In the genomic region with DNA sequence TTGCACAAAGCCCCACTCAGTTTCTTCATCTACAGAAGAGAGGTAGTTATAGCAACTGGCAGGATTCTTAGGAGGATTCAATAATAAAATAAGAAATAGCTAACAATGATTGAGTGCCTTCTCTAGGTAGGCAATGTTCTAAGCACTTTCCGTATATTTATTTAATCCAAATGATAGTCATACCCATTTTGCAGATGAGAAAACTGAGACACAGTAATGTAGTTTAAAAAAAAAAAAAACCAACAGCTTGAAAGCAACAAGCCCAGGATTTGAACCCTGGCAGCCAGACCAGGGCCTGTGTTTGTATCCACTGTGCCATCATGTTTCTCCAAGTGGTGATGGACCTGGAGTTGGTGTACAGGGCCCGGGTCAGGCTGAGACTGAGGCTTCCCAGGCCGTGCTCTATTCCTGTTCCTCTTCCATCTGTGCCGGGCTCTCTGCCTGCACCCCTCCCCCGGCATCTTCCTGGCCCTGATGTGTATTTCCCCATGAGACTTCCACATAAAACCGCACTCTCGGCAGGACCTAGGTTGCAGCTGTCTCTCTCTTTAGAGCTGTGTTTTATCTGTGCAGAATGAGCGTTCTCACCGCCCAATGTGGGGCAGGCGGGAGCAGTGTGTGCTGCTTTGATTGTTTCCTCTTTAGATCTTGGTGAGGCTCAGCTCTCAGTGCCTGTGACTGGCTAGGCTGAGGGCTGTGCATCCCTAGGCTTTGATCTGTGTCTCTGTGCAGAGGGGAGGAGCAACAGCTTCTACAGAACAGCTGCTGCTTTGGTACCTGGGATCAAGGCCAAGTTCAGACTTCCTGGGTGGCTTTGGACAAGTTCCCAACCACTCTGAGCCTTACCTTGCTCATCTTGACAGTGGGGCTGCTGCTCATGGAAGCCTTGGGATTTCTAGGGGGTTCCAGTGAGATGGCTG, we compare ENCODE assay signal across 8 cellular contexts. TPM values are rescaled to one million over a fixed set of nuclear protein-coding genes. Genes with fewer than 3 reads are reported as not detected.
DNase-seq lines count a peak whose midpoint lies in the region; ATAC-seq and TF ChIP-seq lines count a peak whose summit lies in the region.

No MANE protein-coding gene starts in this region.

- H3K4me3 ChIP-seq in body of pancreas = no peak overlapping the region

- intact Hi-C loops in body of pancreas (cut with DNase I) = no loop called here
- intact Hi-C loops in posterior vena cava (cut with DNase I) = no loop called here

- ATAC-seq in body of pancreas = peak; percentile 12
- ATAC-seq in HG02798 (IDR thresholded peaks at IDR 0.05; ENCODE audit: poor library complexity, unreplicated experiment) = no peak

- no peaks in the 10 kb centered on the region for H3K36me3 Mint-ChIP-seq in activated naive CD8-positive, alpha-beta T cell
- no peaks in the 10 kb centered on the region for H3K36me3 Mint-ChIP-seq in activated naive CD8-positive, alpha-beta T cell treated with anti-CD3 and anti-CD28 coated beads for 36 hours

- H3K27ac ChIP-seq in body of pancreas = no peak overlapping the region

- DNase-seq in activated naive CD8-positive, alpha-beta T cell treated with anti-CD3 and anti-CD28 coated beads for 36 hours = no peak
- peak; percentile 93 for DNase-seq in NCI-H2171 treated with DMSO at 0.1 percent for 48 hours (lab: John Stamatoyannopoulos, UW)
- peak in 2 of 4 donors; percentile 28 to 65 for DNase-seq in body of pancreas
- peak; percentile 82 for DNase-seq in posterior vena cava (ENCODE audit: low spot score)
- no peak for DNase-seq in D341Med (ENCODE audit: low spot score)
- no peak for DNase-seq in SK-N-DZ (ENCODE audit: low spot score)

- WGBS in body of pancreas, 2 donors = 43 to 55% methylated on average over 10 of the region's 10 CpGs

- H3K36me3 ChIP-seq in body of pancreas (replicated peaks in 1 of 2; ENCODE audit: insufficient read depth in 1 of 2, low read depth in 2 of 2) = no peaks in the 10 kb centered on the region

- peaks cover 34% of the 10 kb centered on the region for H3K4me1 Mint-ChIP-seq in activated naive CD8-positive, alpha-beta T cell (ENCODE audit: low read depth)
- H3K4me1 Mint-ChIP-seq in activated naive CD8-positive, alpha-beta T cell treated with anti-CD3 and anti-CD28 coated beads for 36 hours = peaks cover 26% of the 10 kb centered on the region

- no peak for TF ChIP-seq CTCF in body of pancreas (IDR thresholded peaks at IDR 0.05)

- no peaks in the 10 kb centered on the region for H3K27me3 ChIP-seq in body of pancreas

- no peak overlapping the region for H3K27ac Mint-ChIP-seq in activated naive CD8-positive, alpha-beta T cell
- H3K27ac Mint-ChIP-seq in activated naive CD8-positive, alpha-beta T cell treated with anti-CD3 and anti-CD28 coated beads for 36 hours = no peak overlapping the region

- no peak for TF ChIP-seq POLR2A in body of pancreas (IDR thresholded peaks at IDR 0.05)

- peak overlapping the region; percentile 21 for H3K4me3 Mint-ChIP-seq in activated naive CD8-positive, alpha-beta T cell
- no peak overlapping the region for H3K4me3 Mint-ChIP-seq in activated naive CD8-positive, alpha-beta T cell treated with anti-CD3 and anti-CD28 coated beads for 36 hours

- H3K9me3 Mint-ChIP-seq in activated naive CD8-positive, alpha-beta T cell (ENCODE audit: low read depth) = no peaks in the 10 kb centered on the region
- H3K9me3 Mint-ChIP-seq in activated naive CD8-positive, alpha-beta T cell treated with anti-CD3 and anti-CD28 coated beads for 36 hours = no peaks in the 10 kb centered on the region

- no peaks in the 10 kb centered on the region for H3K9me3 ChIP-seq in body of pancreas

- peaks cover 8% of the 10 kb centered on the region for H3K4me1 ChIP-seq in body of pancreas

- peaks cover 2% of the 10 kb centered on the region for H3K27me3 Mint-ChIP-seq in activated naive CD8-positive, alpha-beta T cell
- H3K27me3 Mint-ChIP-seq in activated naive CD8-positive, alpha-beta T cell treated with anti-CD3 and anti-CD28 coated beads for 36 hours = peaks cover 32% of the 10 kb centered on the region

RNA-seq across cellular contexts. Expression of a gene that starts 49.5 kb away (rescaled TPM):
- under 1 TPM; 0.45 to 0.52 TPM for total RNA-seq in activated naive CD8-positive, alpha-beta T cell treated with anti-CD3 and anti-CD28 coated beads for 36 hours
- total RNA-seq in body of pancreas (1 to 10 TPM; 1.8 to 2.0 TPM), posterior vena cava (1 to 10 TPM; 1.1 to 1.5 TPM)
- 0.36 and 0.77 TPM in 2 replicates for polyA plus RNA-seq in SK-N-DZ (2014; cell fraction: cytosol; rRNA removed)
- polyA plus RNA-seq in SK-N-DZ (2014; cell fraction: nucleus; rRNA removed) = 0.11 and 0.55 TPM in 2 replicates

Comparison
In these comparisons a context has a peak if more than half of its experiments do, and no peak if none do; other contexts are left out.
1. DNase-seq: peak in NCI-H2171 treated with DMSO at 0.1 percent for 48 hours (single experiment) and posterior vena cava (single experiment); none in activated naive CD8-positive, alpha-beta T cell treated with anti-CD3 and anti-CD28 coated beads for 36 hours (single experiment), D341Med (single experiment) and SK-N-DZ (single experiment).